In genomic region chr12:113980537-113981337, GRCh38 we compare ENCODE assay signal across 8 cellular contexts. TPM values are rescaled to one million over a fixed set of nuclear protein-coding genes. Genes with fewer than 3 reads are reported as not detected.
DNase-seq lines count a peak whose midpoint lies in the region; ATAC-seq, FAIRE-seq and TF ChIP-seq lines count a peak whose summit lies in the region.

No MANE protein-coding gene starts in this region.

- H3K9ac ChIP-seq in SU-DHL-6 (ENCODE audit: low read length), result no peak overlapping the region
- H3K9ac ChIP-seq in endothelial cell of umbilical vein (replicated peaks; ENCODE audit: extremely low read depth, insufficient read depth, low read length), result no peak overlapping the region

- POLR2A ChIA-PET in BJ (lab: Charles Lee), result interaction anchor here (1.0 kb wide), 1 partner anchor 688 kb away, joined by 5 read pairs; no protein-coding TSS in a partner anchor
- POLR2A ChIA-PET in endothelial cell of umbilical vein (lab: Charles Lee), result no interaction called here

- H3K79me2 ChIP-seq in SU-DHL-6 (ENCODE audit: insufficient read depth, low read length), result no peaks in the 10 kb centered on the region
- H3K79me2 ChIP-seq in endothelial cell of umbilical vein (ENCODE audit: control insufficient read depth, insufficient read depth, low read length), result no peaks in the 10 kb centered on the region

- H3K36me3 ChIP-seq in BJ (ENCODE audit: control insufficient read depth, insufficient read depth, low read length) (no peaks in the 10 kb centered on the region), SU-DHL-6 (ENCODE audit: low read length) (no peaks in the 10 kb centered on the region), endothelial cell of umbilical vein (ENCODE audit: control insufficient read depth in 2 of 2, extremely low read depth in 1 of 2, insufficient read depth in 2 of 2, low read length in 2 of 2) (no peaks in the 10 kb centered on the region), aorta (ENCODE audit: control insufficient read depth in 1 of 2, insufficient read depth in 2 of 2, low read length in 1 of 2) (no peaks in the 10 kb centered on the region)

- dilution Hi-C loops in endothelial cell of umbilical vein (cut with MboI; ENCODE audit: extremely low pct_ligation_motif_present, low sequenced_read_pairs), result no loop called here

- peak; percentile 72 for ATAC-seq in aorta (ENCODE audit: low FRiP score)

- H2AFZ ChIP-seq in SU-DHL-6 (ENCODE audit: low read depth, low read length, severe bottlenecking) (no peak overlapping the region), endothelial cell of umbilical vein (ENCODE audit: low read depth, low read length) (no peak overlapping the region)

- FAIRE-seq in endothelial cell of umbilical vein (lab: Jason Lieb, UNC), result peak; percentile 76

- TF ChIP-seq POLR2A in endothelial cell of umbilical vein (IDR thresholded peaks at IDR 0.05; ENCODE audit: low read depth, low read length), result no peak

- TF ChIP-seq CTCF in BJ (IDR thresholded peaks at IDR 0.05; ENCODE audit: insufficient read depth, low read depth, low read length) (peak; percentile 96), SU-DHL-6 (IDR thresholded peaks at IDR 0.05; ENCODE audit: insufficient read depth, low read length, poor library complexity, severe bottlenecking) (peak; percentile 90), endothelial cell of umbilical vein (IDR thresholded peaks at IDR 0.05; ENCODE audit: extremely low read depth in 1 of 2, insufficient read depth in 1 of 2, low read depth in 1 of 2, low read length in 2 of 2) (peak; percentile 83 to 86)

- H4K20me1 ChIP-seq in SU-DHL-6 (ENCODE audit: low read depth, low read length), result no peaks in the 10 kb centered on the region
- no peaks in the 10 kb centered on the region for H4K20me1 ChIP-seq in endothelial cell of umbilical vein (replicated peaks; ENCODE audit: control insufficient read depth, extremely low read depth, insufficient read depth, low read length)

- CTCF ChIA-PET in BJ (lab: Yijun Ruan, JAX) (interaction anchor here (0.6 to 4.3 kb wide), 46 partner anchors 9 to 1936 kb away, joined by 3 to 63 read pairs (median 4); partner anchors contain the start of gene RBM19), endothelial cell of umbilical vein (lab: Charles Lee) (interaction anchor here (0.5 to 4.0 kb wide), 45 partner anchors 11 to 1998 kb away, joined by 3 to 183 read pairs (median 4); partner anchors contain the start of genes RBM19 and TBX3)

- no peaks in the 10 kb centered on the region for H3K9me1 ChIP-seq in endothelial cell of umbilical vein (replicated peaks; ENCODE audit: control insufficient read depth, extremely low read depth, insufficient read depth, low read length)

- 17% methylated on average over 12 of the region's 12 CpGs for WGBS in aorta, 2 donors

- no peak for DNase-seq in BJ (ENCODE audit: low read depth)
- DNase-seq in GM19240 (ENCODE audit: insufficient read length, low spot score), result peak; percentile 27
- DNase-seq in NCI-H146 treated with DMSO at 0.1 percent for 48 hours (lab: John Stamatoyannopoulos, UW; ENCODE audit: unreplicated experiment), result peak; percentile 55
- peak; percentile 66 for DNase-seq in endothelial cell of umbilical vein (ENCODE audit: low read depth, low spot score)
- DNase-seq in midbrain (lab: John Stamatoyannopoulos, UW), result peak; percentile 71
- DNase-seq in aorta, result peak in 1 of 2 donors; percentile 51
- DNase-seq in activated CD4-positive, CD25-positive, alpha-beta regulatory T cell (lab: John Stamatoyannopoulos, UW), result no peak

- no TSS peak for BruUV-seq in endothelial cell of umbilical vein (replicated peaks; lab: Mats Ljungman, UMichigan)

- intact Hi-C loops in endothelial cell of umbilical vein (cut with micrococcal nuclease), result loop anchor here (1.0 kb wide), 5 partner anchors 496 to 1937 kb away; no protein-coding TSS in a partner anchor
- intact Hi-C loops in aorta (cut with DNase I), result loop anchor here (2.0 to 10.0 kb wide), 2 partner anchors 528 to 1934 kb away; no protein-coding TSS in a partner anchor

- H3K4me2 ChIP-seq in SU-DHL-6 (ENCODE audit: low read depth, low read length, poor library complexity, severe bottlenecking) (no peak overlapping the region), endothelial cell of umbilical vein (ENCODE audit: insufficient read depth, low read length) (no peak overlapping the region)

- no peaks in the 10 kb centered on the region for H3K9me3 ChIP-seq in SU-DHL-6 (ENCODE audit: insufficient read depth, low read length)
- H3K9me3 ChIP-seq in endothelial cell of umbilical vein (replicated peaks; ENCODE audit: control insufficient read depth, insufficient read depth, low read length), result no peaks in the 10 kb centered on the region
- H3K9me3 ChIP-seq in aorta (ENCODE audit: control insufficient read depth, low read length), result no peaks in the 10 kb centered on the region

- no peak overlapping the region for H3K27ac ChIP-seq in SU-DHL-6 (ENCODE audit: low read depth, low read length)
- no peak overlapping the region for H3K27ac ChIP-seq in endothelial cell of umbilical vein (ENCODE audit: insufficient read depth, low read depth, low read length)
- no peak overlapping the region for H3K27ac ChIP-seq in aorta (ENCODE audit: low read depth in 1 of 2, low read length in 2 of 2)

- H3K27me3 ChIP-seq in BJ (ENCODE audit: control insufficient read depth, insufficient read depth, low read length) (peaks cover 9% of the 10 kb centered on the region; the same call in 1 of the 2 replicates), SU-DHL-6 (ENCODE audit: low read length) (no peaks in the 10 kb centered on the region), endothelial cell of umbilical vein (ENCODE audit: control insufficient read depth in 2 of 2, insufficient read depth in 2 of 2, low read length in 2 of 2) (no peaks in the 10 kb centered on the region), aorta (ENCODE audit: control insufficient read depth in 1 of 2, insufficient read depth in 2 of 2, low read length in 1 of 2) (no peaks in the 10 kb centered on the region)

- no peaks in the 10 kb centered on the region for H3K4me1 ChIP-seq in endothelial cell of umbilical vein (ENCODE audit: control insufficient read depth, extremely low read depth, insufficient read depth, low read length)
- no peaks in the 10 kb centered on the region for H3K4me1 ChIP-seq in aorta (ENCODE audit: control insufficient read depth in 1 of 2, insufficient read depth in 2 of 2, low read length in 2 of 2)

- H3F3A ChIP-seq in SU-DHL-6 (ENCODE audit: insufficient read depth), result no peaks in the 10 kb centered on the region

- no peak overlapping the region for H3K4me3 ChIP-seq in BJ (ENCODE audit: low read depth, low read length)
- H3K4me3 ChIP-seq in SU-DHL-6 (ENCODE audit: insufficient read depth, low read length, poor library complexity, severe bottlenecking), result no peak overlapping the region
- H3K4me3 ChIP-seq in endothelial cell of umbilical vein (replicated peaks in 1 of 3; ENCODE audit: insufficient read depth in 1 of 3, low read depth in 1 of 3, low read length in 3 of 3), result no peak overlapping the region
- H3K4me3 ChIP-seq in aorta (ENCODE audit: low read length in 2 of 2), result no peak overlapping the region

- no peaks in the 10 kb centered on the region for H3K9me2 ChIP-seq in SU-DHL-6 (replicated peaks; ENCODE audit: insufficient read depth, low read length)

TF ChIP-seq in endothelial cell of umbilical vein, 7 proteins besides CTCF, POLR2A, EP300 and RAD21:
- TF ChIP-seq POLR2AphosphoS5 (IDR thresholded peaks at IDR 0.05; ENCODE audit: insufficient read depth, low read depth, low read length) (no peak), MAX (IDR thresholded peaks at IDR 0.05; ENCODE audit: insufficient read depth, insufficient read length) (no peak), FOS (IDR thresholded peaks at IDR 0.05; ENCODE audit: borderline replicate concordance, insufficient read depth, low read length) (no peak), MYC (IDR thresholded peaks at IDR 0.05; ENCODE audit: low read depth, low read length) (no peak), EZH2 (IDR thresholded peaks at IDR 0.05; ENCODE audit: borderline replicate concordance, low read depth, low read length, severe bottlenecking) (no peak), JUN (IDR thresholded peaks at IDR 0.05; ENCODE audit: borderline replicate concordance, insufficient read depth, insufficient read length, low read depth) (no peak), GATA2 (IDR thresholded peaks at IDR 0.05; ENCODE audit: insufficient read depth, insufficient read length, low read depth, low read length) (no peak)

RNA-seq across cellular contexts. Expression of gene RBM19, which starts 14.6 kb away (rescaled TPM):
- polyA plus RNA-seq in BJ (2011; rRNA removed) (12.7 and 15.5 TPM in 2 replicates), endothelial cell of umbilical vein (13.2 and 15.2 TPM in 2 replicates), aorta (10 to 100 TPM in 1 of 2 donors, 1 to 10 TPM in 1; 5.6 to 21.8 TPM)
- 14.5 and 15.7 TPM in 2 replicates for polyA minus RNA-seq in BJ (2011; rRNA and poly(A)+ RNA removed)
- total RNA-seq in endothelial cell of umbilical vein (34.0 and 34.4 TPM in 2 replicates), aorta (10 to 100 TPM; 30.3 to 31.8 TPM)
- 13.0 and 13.2 TPM in 2 replicates for polyA plus RNA-seq in endothelial cell of umbilical vein (2011; cell fraction: cytosol; rRNA removed)
- 53.5 and 55.4 TPM in 2 replicates for polyA plus RNA-seq in endothelial cell of umbilical vein (2011; cell fraction: nucleus; rRNA removed)
- polyA plus RNA-seq in endothelial cell of umbilical vein (2012), result 23.1 and 23.7 TPM in 2 replicates
- polyA minus RNA-seq in endothelial cell of umbilical vein, result 20.0 and 21.5 TPM in 2 replicates
- polyA minus RNA-seq in endothelial cell of umbilical vein (2011; cell fraction: cytosol; rRNA and poly(A)+ RNA removed), result 7.4 TPM
- 19.7 and 25.0 TPM in 2 replicates for polyA minus RNA-seq in endothelial cell of umbilical vein (2011; cell fraction: nucleus; rRNA and poly(A)+ RNA removed)

Comparison
In these comparisons a context has a peak if more than half of its experiments do, and no peak if none do; other contexts are left out.
1. DNase-seq: peak in GM19240 (single experiment), NCI-H146 treated with DMSO at 0.1 percent for 48 hours (single experiment), endothelial cell of umbilical vein (single experiment) and midbrain (single experiment); none in BJ (single experiment) and activated CD4-positive, CD25-positive, alpha-beta regulatory T cell (0 of 4).
2. Peak in every context shown above with its lines, with median percentiles within 50 percentile points of each other: CTCF ChIP-seq.